In genomic region chr7:84236398-84236797, GRCh38 we compare ENCODE assay signal across 1 cellular context.
TF ChIP-seq lines count a peak whose summit lies in the region.

No MANE protein-coding gene starts in this region.

TF ChIP-seq in IMR-90, 13 proteins besides CTCF, POLR2A, EP300 and RAD21 (continued from another document):
- TF ChIP-seq MAZ (IDR thresholded peaks at IDR 0.05; ENCODE audit: borderline replicate concordance, low read depth, low read length) (no peak), RCOR1 (IDR thresholded peaks at IDR 0.05; ENCODE audit: insufficient replicate concordance, low read length) (no peak), MAFK (IDR thresholded peaks at IDR 0.05; ENCODE audit: low read depth, low read length) (no peak), ELK1 (IDR thresholded peaks at IDR 0.05; ENCODE audit: borderline replicate concordance, low read depth, low read length) (no peak)
